In genomic region chr10:132591166-132591971, GRCh38 we compare ENCODE assay signal across 1 cellular context.
TF ChIP-seq lines count a peak whose summit lies in the region.

No MANE protein-coding gene starts in this region.

TF ChIP-seq in HepG2, 621 proteins besides CTCF, POLR2A, EP300 and RAD21 (continued from another document and continues in another):
- TF ChIP-seq ZKSCAN8 (CRISPR knock-in tag; IDR thresholded peaks at IDR 0.05; ENCODE audit: borderline replicate concordance): no peak
- TF ChIP-seq PPARG (CRISPR knock-in tag; conservative IDR thresholded peaks at IDR 0.05): 0 out of 2 replicates have a peak, but pooled peaks have one; percentile 11
- TF ChIP-seq HINFP (CRISPR knock-in tag; IDR thresholded peaks at IDR 0.05; ENCODE audit: low read depth): 0 out of 2 replicates have a peak, but pooled peaks have one; percentile 45
- peak; percentile 63; the same call in 1 of the 2 replicates for TF ChIP-seq NFIC (IDR thresholded peaks at IDR 0.05; ENCODE audit: low read length)
- TF ChIP-seq GTF3A (CRISPR knock-in tag; conservative IDR thresholded peaks at IDR 0.05): no peak
- no peak for TF ChIP-seq SAFB2 (CRISPR knock-in tag; IDR thresholded peaks at IDR 0.05; ENCODE audit: borderline replicate concordance, low read depth)
- TF ChIP-seq ZNF503 (CRISPR knock-in tag; IDR thresholded peaks at IDR 0.05): peak; percentile 67; the same call in 1 of the 2 replicates
- no peak for TF ChIP-seq ZNF850 (CRISPR knock-in tag; conservative IDR thresholded peaks at IDR 0.05)
- no peak for TF ChIP-seq PLSCR1 (CRISPR knock-in tag; IDR thresholded peaks at IDR 0.05; ENCODE audit: borderline replicate concordance)
- TF ChIP-seq ZNF446 (CRISPR knock-in tag; IDR thresholded peaks at IDR 0.05): no peak
- TF ChIP-seq, protein P1, sequence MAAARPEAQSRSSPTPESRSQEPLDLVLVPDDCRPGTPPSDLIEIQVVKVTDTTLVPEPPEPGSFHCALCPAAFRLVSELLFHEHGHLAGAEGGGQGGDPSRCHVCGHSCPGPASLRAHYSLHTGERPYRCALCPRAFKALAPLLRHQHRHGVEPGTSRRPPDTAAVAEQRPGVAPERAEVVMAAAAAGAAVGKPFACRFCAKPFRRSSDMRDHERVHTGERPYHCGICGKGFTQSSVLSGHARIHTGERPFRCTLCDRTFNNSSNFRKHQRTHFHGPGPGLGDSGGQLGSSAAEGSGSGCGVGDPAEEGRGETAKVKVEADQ (CRISPR knock-in tag; IDR thresholded peaks at IDR 0.05; ENCODE audit: borderline replicate concordance): 0 out of 2 replicates have a peak, but pooled peaks have one; percentile 63
- peak; percentile 43; the same call in 1 of the 2 replicates for TF ChIP-seq MED1 (CRISPR knock-in tag; IDR thresholded peaks at IDR 0.05)
- no peak for TF ChIP-seq ATAD3A (CRISPR knock-in tag; IDR thresholded peaks at IDR 0.05)
- TF ChIP-seq ZFP37 (CRISPR knock-in tag; IDR thresholded peaks at IDR 0.05; ENCODE audit: borderline replicate concordance): no peak
- no peak; the same call in 1 of the 2 replicates for TF ChIP-seq CCDC6 (CRISPR knock-in tag; IDR thresholded peaks at IDR 0.05)
- peak; percentile 40; the same call in 1 of the 2 replicates for TF ChIP-seq ZBTB3 (CRISPR knock-in tag; IDR thresholded peaks at IDR 0.05; ENCODE audit: borderline replicate concordance, low read depth)
- no peak for TF ChIP-seq ZZZ3 (CRISPR knock-in tag; IDR thresholded peaks at IDR 0.05; ENCODE audit: borderline replicate concordance)
- TF ChIP-seq HOXD1 (CRISPR knock-in tag; IDR thresholded peaks at IDR 0.05): peak; percentile 45; the same call in 1 of the 2 replicates
- no peak for TF ChIP-seq ZNF513 (CRISPR knock-in tag; conservative IDR thresholded peaks at IDR 0.05)
- peak; percentile 79; the same call in 1 of the 2 replicates for TF ChIP-seq NCOR1 (IDR thresholded peaks at IDR 0.05; ENCODE audit: borderline replicate concordance, low read length)
- peak; percentile 70 for TF ChIP-seq FOXA3 (CRISPR knock-in tag; IDR thresholded peaks at IDR 0.05)
- TF ChIP-seq, protein P2, sequence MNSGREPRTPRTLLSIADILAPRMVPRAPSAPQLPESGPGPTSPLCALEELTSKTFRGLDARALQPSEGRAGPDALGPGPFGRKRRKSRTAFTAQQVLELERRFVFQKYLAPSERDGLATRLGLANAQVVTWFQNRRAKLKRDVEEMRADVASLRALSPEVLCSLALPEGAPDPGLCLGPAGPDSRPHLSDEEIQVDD (CRISPR knock-in tag; IDR thresholded peaks at IDR 0.05; ENCODE audit: borderline replicate concordance): no peak
- no peak for TF ChIP-seq ZNF3 (CRISPR knock-in tag; IDR thresholded peaks at IDR 0.05)
- TF ChIP-seq, protein P3, sequence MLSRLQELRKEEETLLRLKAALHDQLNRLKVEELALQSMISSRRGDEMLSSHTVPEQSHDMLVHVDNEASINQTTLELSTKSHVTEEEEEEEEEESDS (CRISPR knock-in tag; IDR thresholded peaks at IDR 0.05; ENCODE audit: borderline replicate concordance): no peak
- no peak for TF ChIP-seq JARID2 (CRISPR knock-in tag; IDR thresholded peaks at IDR 0.05; ENCODE audit: insufficient replicate concordance)
- no peak for TF ChIP-seq BRD4 (CRISPR knock-in tag; IDR thresholded peaks at IDR 0.05)
- TF ChIP-seq MEIS2 (CRISPR knock-in tag; IDR thresholded peaks at IDR 0.05): peak; percentile 69
- TF ChIP-seq ZNF282 (IDR thresholded peaks at IDR 0.05; ENCODE audit: partially characterized antibody): no peak
- TF ChIP-seq, protein P4, sequence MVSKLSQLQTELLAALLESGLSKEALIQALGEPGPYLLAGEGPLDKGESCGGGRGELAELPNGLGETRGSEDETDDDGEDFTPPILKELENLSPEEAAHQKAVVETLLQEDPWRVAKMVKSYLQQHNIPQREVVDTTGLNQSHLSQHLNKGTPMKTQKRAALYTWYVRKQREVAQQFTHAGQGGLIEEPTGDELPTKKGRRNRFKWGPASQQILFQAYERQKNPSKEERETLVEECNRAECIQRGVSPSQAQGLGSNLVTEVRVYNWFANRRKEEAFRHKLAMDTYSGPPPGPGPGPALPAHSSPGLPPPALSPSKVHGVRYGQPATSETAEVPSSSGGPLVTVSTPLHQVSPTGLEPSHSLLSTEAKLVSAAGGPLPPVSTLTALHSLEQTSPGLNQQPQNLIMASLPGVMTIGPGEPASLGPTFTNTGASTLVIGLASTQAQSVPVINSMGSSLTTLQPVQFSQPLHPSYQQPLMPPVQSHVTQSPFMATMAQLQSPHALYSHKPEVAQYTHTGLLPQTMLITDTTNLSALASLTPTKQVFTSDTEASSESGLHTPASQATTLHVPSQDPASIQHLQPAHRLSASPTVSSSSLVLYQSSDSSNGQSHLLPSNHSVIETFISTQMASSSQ (IDR thresholded peaks at IDR 0.05; ENCODE audit: low read depth): peak; percentile 26; the same call in 1 of the 2 replicates
- TF ChIP-seq, protein P4 (CRISPR knock-in tag; IDR thresholded peaks at IDR 0.05; ENCODE audit: borderline replicate concordance): no peak; the same call in 1 of the 2 replicates
- TF ChIP-seq ZNF567 (CRISPR knock-in tag; IDR thresholded peaks at IDR 0.05; ENCODE audit: borderline replicate concordance): no peak
- no peak for TF ChIP-seq ZNF816 (CRISPR knock-in tag; IDR thresholded peaks at IDR 0.05; ENCODE audit: borderline replicate concordance)
- TF ChIP-seq SPEN (CRISPR knock-in tag; IDR thresholded peaks at IDR 0.05; ENCODE audit: low read depth): peak; percentile 44
- 0 out of 2 replicates have a peak, but pooled peaks have one; percentile 19 for TF ChIP-seq RXRA (CRISPR knock-in tag; IDR thresholded peaks at IDR 0.05)
- TF ChIP-seq ZNF562 (CRISPR knock-in tag; IDR thresholded peaks at IDR 0.05; ENCODE audit: borderline replicate concordance): no peak
- TF ChIP-seq JUN (CRISPR knock-in tag; IDR thresholded peaks at IDR 0.05): 0 out of 2 replicates have a peak, but pooled peaks have one; percentile 30
- no peak for TF ChIP-seq KLF11 (CRISPR knock-in tag; IDR thresholded peaks at IDR 0.05)
- TF ChIP-seq ZNF335 (CRISPR knock-in tag; IDR thresholded peaks at IDR 0.05): 0 out of 2 replicates have a peak, but pooled peaks have one; percentile 39
- TF ChIP-seq, protein P5, sequence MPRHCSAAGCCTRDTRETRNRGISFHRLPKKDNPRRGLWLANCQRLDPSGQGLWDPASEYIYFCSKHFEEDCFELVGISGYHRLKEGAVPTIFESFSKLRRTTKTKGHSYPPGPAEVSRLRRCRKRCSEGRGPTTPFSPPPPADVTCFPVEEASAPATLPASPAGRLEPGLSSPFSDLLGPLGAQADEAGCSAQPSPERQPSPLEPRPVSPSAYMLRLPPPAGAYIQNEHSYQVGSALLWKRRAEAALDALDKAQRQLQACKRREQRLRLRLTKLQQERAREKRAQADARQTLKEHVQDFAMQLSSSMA (CRISPR knock-in tag; IDR thresholded peaks at IDR 0.05): 0 out of 2 replicates have a peak, but pooled peaks have one; percentile 21
- peak; percentile 83 for TF ChIP-seq SAP130 (CRISPR knock-in tag; IDR thresholded peaks at IDR 0.05; ENCODE audit: low read depth)
- TF ChIP-seq ZBED4 (CRISPR knock-in tag; IDR thresholded peaks at IDR 0.05; ENCODE audit: borderline replicate concordance): peak; percentile 66; the same call in 1 of the 2 replicates
